10 cellular contexts compared by ENCODE assay signal in genomic region chr12:6952860-6953416, GRCh38. TPM values are rescaled to one million over a fixed set of nuclear protein-coding genes. Genes with fewer than 3 reads are reported as not detected.
DNase-seq lines count a peak whose midpoint lies in the region; ATAC-seq and TF ChIP-seq lines count a peak whose summit lies in the region.
"Had no signal": no experiment of that assay in that cellular context is flagged by ENCODE, and none has a peak within 500 bp of the region (broad histone marks: within the 10 kb centered on the region; RNA-seq: fewer than 3 reads in every experiment).

No MANE protein-coding gene starts in this region.

- peak; percentile 77 for DNase-seq in activated CD4-positive, alpha-beta T cell treated with anti-CD3 and anti-CD28 coated beads, Interleukin-2, amount 10 ng/mL, durations not matched to agents 24 days and 14 days
- DNase-seq in activated CD4-positive, alpha-beta T cell treated with anti-CD3 and anti-CD28 coated beads, Interleukin-2, amount 50 U/mL, for 48 hours, result no peak
- peak; percentile 48 for DNase-seq in activated CD8-positive, alpha-beta T cell treated with anti-CD3 and anti-CD28 coated beads for 36 hours
- no peak for DNase-seq in left lung
- no peak for DNase-seq in substantia nigra (lab: John Stamatoyannopoulos, UW)
- DNase-seq in trophoblast cell, result no peak
- no peak for DNase-seq in omental fat pad (ENCODE audit: low spot score)
- DNase-seq in ascending aorta (ENCODE audit: low spot score in 2 of 2), result no peak
- DNase-seq: NCI-H1105 had no signal

- POLR2A ChIA-PET in activated CD8-positive, alpha-beta T cell treated with anti-CD3 and anti-CD28 coated beads for 36 hours (lab: Charles Lee), result interaction anchor here (1.3 to 36.0 kb wide), 4 partner anchors 2 to 165 kb away, joined by 5 to 1266 read pairs (median 654); partner anchors contain the start of genes ATN1, C12orf57, EMG1 and PHB2

- H3K27me3 Mint-ChIP-seq in activated CD4-positive, alpha-beta T cell treated with anti-CD3 and anti-CD28 coated beads, Interleukin-2, amount 10 ng/mL, durations not matched to agents 24 days and 14 days, result no peaks in the 10 kb centered on the region
- H3K27me3 Mint-ChIP-seq in activated CD8-positive, alpha-beta T cell treated with anti-CD3 and anti-CD28 coated beads for 36 hours, result no peaks in the 10 kb centered on the region

- no peak overlapping the region for H3K4ac ChIP-seq in trophoblast cell (ENCODE audit: low read depth, low read length)

- H3K4me1 ChIP-seq in left lung (peaks cover 5 to 74% of the 10 kb centered on the region in 2 donors), trophoblast cell (ENCODE audit: control insufficient read depth in 1 of 2, insufficient read depth in 2 of 2, low read length in 2 of 2) (peaks cover 5 to 10% of the 10 kb centered on the region in 2 experiments), ascending aorta (no peaks in the 10 kb centered on the region)

- no peak overlapping the region for H3K9ac ChIP-seq in trophoblast cell (ENCODE audit: low read length)

- intact Hi-C loops in activated CD4-positive, alpha-beta T cell treated with anti-CD3 and anti-CD28 coated beads, Interleukin-2, amount 10 ng/mL, durations not matched to agents 24 days and 14 days (cut with micrococcal nuclease), result loop anchor here (1.0 to 5.0 kb wide), 3 partner anchors 8 to 501 kb away; partner anchors contain the start of genes C12orf57 and TAPBPL
- intact Hi-C loops in activated CD8-positive, alpha-beta T cell treated with anti-CD3 and anti-CD28 coated beads for 36 hours (cut with micrococcal nuclease), result no loop called here
- intact Hi-C loops in left lung (cut with DNase I) (loop anchor here in 1 of 2 donors (10.0 kb wide), 1 partner anchor 162 kb away; no protein-coding TSS in a partner anchor), ascending aorta (cut with DNase I) (no loop called here)

- no peak overlapping the region for H3K18ac ChIP-seq in trophoblast cell (ENCODE audit: low read length)

- H4K8ac ChIP-seq in trophoblast cell (ENCODE audit: low read depth, low read length), result no peak overlapping the region

- H4K91ac ChIP-seq in trophoblast cell (ENCODE audit: low read depth, low read length), result no peak overlapping the region

- no peak overlapping the region for H4K12ac ChIP-seq in trophoblast cell (ENCODE audit: low read depth, low read length)

- H3K4me3 ChIP-seq in left lung, result peak overlapping the region; percentile 23 to 69
- no peak overlapping the region for H3K4me3 ChIP-seq in trophoblast cell (ENCODE audit: low read depth, low read length)
- H3K4me3 ChIP-seq in ascending aorta, result peak overlapping the region in 1 of 2 donors; percentile 57

- ATAC-seq in activated CD8-positive, alpha-beta T cell treated with anti-CD3 and anti-CD28 coated beads for 36 hours, result no peak
- ATAC-seq in left lung, result no peak
- ATAC-seq in omental fat pad (ENCODE audit: low FRiP score), result no peak

- no peaks in the 10 kb centered on the region for H3K9me3 ChIP-seq in left lung
- no peaks in the 10 kb centered on the region for H3K9me3 ChIP-seq in trophoblast cell (ENCODE audit: insufficient read depth, low read depth, low read length)
- H3K9me3 ChIP-seq in ascending aorta, result no peaks in the 10 kb centered on the region

- WGBS in trophoblast cell (ENCODE audit: extremely low coverage, insufficient coverage, insufficient read length), result no CpG with 5 or more reads among the region's 15 CpGs

- H3K4me2 ChIP-seq in trophoblast cell (ENCODE audit: low read length), result no peak overlapping the region

- no peak overlapping the region for H2BK120ac ChIP-seq in trophoblast cell (ENCODE audit: insufficient read depth, low read length, poor library complexity)

- H3K79me1 ChIP-seq in trophoblast cell (ENCODE audit: low read length), result no peaks in the 10 kb centered on the region

- TF ChIP-seq CTCF in activated CD8-positive, alpha-beta T cell treated with anti-CD3 and anti-CD28 coated beads for 36 hours (IDR thresholded peaks at IDR 0.05), result no peak
- TF ChIP-seq CTCF in left lung (IDR thresholded peaks at IDR 0.05), result no peak
- no peak for TF ChIP-seq CTCF in omental fat pad (IDR thresholded peaks at IDR 0.05)
- TF ChIP-seq CTCF in ascending aorta (IDR thresholded peaks at IDR 0.05), result no peak

- H3K27ac Mint-ChIP-seq in activated CD4-positive, alpha-beta T cell treated with anti-CD3 and anti-CD28 coated beads, Interleukin-2, amount 10 ng/mL, durations not matched to agents 24 days and 14 days, result peak overlapping the region; percentile 96
- H3K27ac Mint-ChIP-seq in activated CD8-positive, alpha-beta T cell treated with anti-CD3 and anti-CD28 coated beads for 36 hours, result peak overlapping the region; percentile 93

- H3K4me1 Mint-ChIP-seq in activated CD4-positive, alpha-beta T cell treated with anti-CD3 and anti-CD28 coated beads, Interleukin-2, amount 10 ng/mL, durations not matched to agents 24 days and 14 days, result peaks cover 68% of the 10 kb centered on the region
- peaks cover 62% of the 10 kb centered on the region for H3K4me1 Mint-ChIP-seq in activated CD8-positive, alpha-beta T cell treated with anti-CD3 and anti-CD28 coated beads for 36 hours (ENCODE audit: low read depth)

- H3K27ac ChIP-seq in left lung, result peak overlapping the region; percentile 82 to 93
- peak overlapping the region; percentile 77 for H3K27ac ChIP-seq in substantia nigra (ENCODE audit: low read depth, low read length, poor library complexity, severe bottlenecking)
- H3K27ac ChIP-seq in trophoblast cell (ENCODE audit: low read depth, low read length), result no peak overlapping the region
- H3K27ac ChIP-seq in ascending aorta, result peak overlapping the region in 1 of 2 donors; percentile 38

- no peaks in the 10 kb centered on the region for H3K79me2 ChIP-seq in trophoblast cell (ENCODE audit: control insufficient read depth, insufficient read depth, low read length, poor library complexity)

- H3K36me3 ChIP-seq in left lung, result peaks cover 0 to 43% of the 10 kb centered on the region in 2 donors
- peaks cover 9 to 10% of the 10 kb centered on the region in 2 experiments for H3K36me3 ChIP-seq in trophoblast cell (ENCODE audit: control insufficient read depth in 1 of 2, insufficient read depth in 2 of 2, low read length in 2 of 2)
- H3K36me3 ChIP-seq in ascending aorta, result no peaks in the 10 kb centered on the region

- no peak overlapping the region for H2BK12ac ChIP-seq in trophoblast cell (ENCODE audit: low read length)

- CTCF ChIA-PET in activated CD8-positive, alpha-beta T cell treated with anti-CD3 and anti-CD28 coated beads for 36 hours (lab: Charles Lee), result interaction anchor here (1.4 to 22.8 kb wide), 3 partner anchors 7 to 61 kb away, joined by 3 to 460 read pairs (median 3); no protein-coding TSS in a partner anchor

- peak overlapping the region; percentile 96 for H3K4me3 Mint-ChIP-seq in activated CD4-positive, alpha-beta T cell treated with anti-CD3 and anti-CD28 coated beads, Interleukin-2, amount 10 ng/mL, durations not matched to agents 24 days and 14 days
- peak overlapping the region; percentile 95 for H3K4me3 Mint-ChIP-seq in activated CD8-positive, alpha-beta T cell treated with anti-CD3 and anti-CD28 coated beads for 36 hours

- no peaks in the 10 kb centered on the region for H3K9me3 Mint-ChIP-seq in activated CD4-positive, alpha-beta T cell treated with anti-CD3 and anti-CD28 coated beads, Interleukin-2, amount 10 ng/mL, durations not matched to agents 24 days and 14 days
- no peaks in the 10 kb centered on the region for H3K9me3 Mint-ChIP-seq in activated CD8-positive, alpha-beta T cell treated with anti-CD3 and anti-CD28 coated beads for 36 hours

- peaks cover 62% of the 10 kb centered on the region for H3K36me3 Mint-ChIP-seq in activated CD4-positive, alpha-beta T cell treated with anti-CD3 and anti-CD28 coated beads, Interleukin-2, amount 10 ng/mL, durations not matched to agents 24 days and 14 days (ENCODE audit: low read depth)
- H3K36me3 Mint-ChIP-seq in activated CD8-positive, alpha-beta T cell treated with anti-CD3 and anti-CD28 coated beads for 36 hours (ENCODE audit: low read depth), result peaks cover 67% of the 10 kb centered on the region

- H3K27me3 ChIP-seq in left lung, result no peaks in the 10 kb centered on the region
- H3K27me3 ChIP-seq in trophoblast cell (ENCODE audit: insufficient read depth, low read length), result no peaks in the 10 kb centered on the region
- no peaks in the 10 kb centered on the region for H3K27me3 ChIP-seq in ascending aorta

- H2BK5ac ChIP-seq in trophoblast cell (ENCODE audit: low read depth, low read length, poor library complexity), result no peak overlapping the region

- H3K14ac ChIP-seq in trophoblast cell (ENCODE audit: low read length), result no peak overlapping the region

- no peak overlapping the region for H3K23ac ChIP-seq in trophoblast cell (ENCODE audit: low read length)

- H2AK5ac ChIP-seq in trophoblast cell (ENCODE audit: low read length), result no peak overlapping the region

- H2AFZ ChIP-seq in trophoblast cell (ENCODE audit: insufficient read depth, low read length, poor library complexity), result no peak overlapping the region

RNA-seq across cellular contexts. Expression of gene PTPN6, which starts 1.8 kb away (rescaled TPM):
- total RNA-seq in activated CD4-positive, alpha-beta T cell treated with anti-CD3 and anti-CD28 coated beads, Interleukin-2, amount 10 ng/mL, durations not matched to agents 24 days and 14 days, result 349 and 355 TPM in 2 replicates
- 100 to 1,000 TPM; 485 to 489 TPM for total RNA-seq in activated CD8-positive, alpha-beta T cell treated with anti-CD3 and anti-CD28 coated beads for 36 hours
- 100 to 1,000 TPM in 1 of 2 donors, 10 to 100 TPM in 1; 74.6 to 145 TPM for total RNA-seq in left lung
- polyA plus RNA-seq in trophoblast cell (2013), result 19.7 and 21.5 TPM in 2 replicates
- 10 to 100 TPM; 19.8 to 42.3 (median 35.9) TPM for total RNA-seq in omental fat pad
- total RNA-seq in ascending aorta, result 1.7 TPM

RNA-seq across cellular contexts. Expression of gene C12orf57, which starts 9.1 kb away (rescaled TPM):
- 168 and 174 TPM in 2 replicates for total RNA-seq in activated CD4-positive, alpha-beta T cell treated with anti-CD3 and anti-CD28 coated beads, Interleukin-2, amount 10 ng/mL, durations not matched to agents 24 days and 14 days
- 100 to 1,000 TPM; 226 to 244 TPM for total RNA-seq in activated CD8-positive, alpha-beta T cell treated with anti-CD3 and anti-CD28 coated beads for 36 hours
- 100 to 1,000 TPM; 159 to 194 TPM for total RNA-seq in left lung
- polyA plus RNA-seq in trophoblast cell (2013), result 141 and 142 TPM in 2 replicates
- total RNA-seq in omental fat pad, result 100 to 1,000 TPM; 280 to 555 (median 413) TPM
- 558 TPM for total RNA-seq in ascending aorta

RNA-seq across cellular contexts. Expression of gene RNU7-1, which starts 9.3 kb away (rescaled TPM):
- not detected in 2 replicates for total RNA-seq in activated CD4-positive, alpha-beta T cell treated with anti-CD3 and anti-CD28 coated beads, Interleukin-2, amount 10 ng/mL, durations not matched to agents 24 days and 14 days
- total RNA-seq in activated CD8-positive, alpha-beta T cell treated with anti-CD3 and anti-CD28 coated beads for 36 hours, result not detected
- total RNA-seq in left lung (not detected), omental fat pad (not detected), ascending aorta (not detected)
- not detected in 2 replicates for polyA plus RNA-seq in trophoblast cell (2013)
- total RNA-seq: left lobe of liver had no signal

RNA-seq across cellular contexts. Expression of gene PHB2, which starts 17.5 kb away (rescaled TPM):
- 474 and 487 TPM in 2 replicates for total RNA-seq in activated CD4-positive, alpha-beta T cell treated with anti-CD3 and anti-CD28 coated beads, Interleukin-2, amount 10 ng/mL, durations not matched to agents 24 days and 14 days
- total RNA-seq in activated CD8-positive, alpha-beta T cell treated with anti-CD3 and anti-CD28 coated beads for 36 hours, result 100 to 1,000 TPM; 419 to 428 TPM
- total RNA-seq in left lung (100 to 1,000 TPM; 113 to 142 TPM), omental fat pad (100 to 1,000 TPM; 173 to 218 (median 189) TPM), ascending aorta (85.5 TPM)
- polyA plus RNA-seq in trophoblast cell (2013), result 259 and 271 TPM in 2 replicates

RNA-seq across cellular contexts. Expression of gene EMG1, which starts 17.8 kb away (rescaled TPM):
- 129 and 131 TPM in 2 replicates for total RNA-seq in activated CD4-positive, alpha-beta T cell treated with anti-CD3 and anti-CD28 coated beads, Interleukin-2, amount 10 ng/mL, durations not matched to agents 24 days and 14 days
- total RNA-seq in activated CD8-positive, alpha-beta T cell treated with anti-CD3 and anti-CD28 coated beads for 36 hours, result 10 to 100 TPM; 88.6 to 97.8 TPM
- total RNA-seq in left lung (10 to 100 TPM; 36.3 to 46.6 TPM), omental fat pad (10 to 100 TPM; 28.8 to 47.1 (median 30.8) TPM), ascending aorta (37.4 TPM)
- polyA plus RNA-seq in trophoblast cell (2013), result 38.4 and 42.9 TPM in 2 replicates

Comparison
In these comparisons a context has a peak if more than half of its experiments do, and no peak if none do; other contexts are left out.
1. DNase-seq: peak in activated CD4-positive, alpha-beta T cell treated with anti-CD3 and anti-CD28 coated beads, Interleukin-2, amount 10 ng/mL, durations not matched to agents 24 days and 14 days (single experiment) and activated CD8-positive, alpha-beta T cell treated with anti-CD3 and anti-CD28 coated beads for 36 hours (single experiment); none in activated CD4-positive, alpha-beta T cell treated with anti-CD3 and anti-CD28 coated beads, Interleukin-2, amount 50 U/mL, for 48 hours (0 of 2), left lung (0 of 2), substantia nigra (0 of 49), trophoblast cell (0 of 2), omental fat pad (single experiment) and ascending aorta (0 of 2).